In genomic region chr2:1664698-1665097, GRCh38 we compare ENCODE assay signal across 16 cellular contexts.
DNase-seq lines count a peak whose midpoint lies in the region; ATAC-seq and TF ChIP-seq lines count a peak whose summit lies in the region.
"Had no signal": no experiment of that assay in that cellular context is flagged by ENCODE, and none has a peak within 500 bp of the region (broad histone marks: within the 10 kb centered on the region; RNA-seq: fewer than 3 reads in every experiment).

No MANE protein-coding gene starts in this region.

- no CpG with 5 or more reads among the region's 18 CpGs for WGBS in H9 (ENCODE audit: extremely low coverage, insufficient read length, low lambda C conversion rate)
- WGBS in neuronal stem cell (ENCODE audit: extremely low coverage in 2 of 2, insufficient read length in 2 of 2, insufficient replicate concordance in 1 of 2), 2 donors, result no CpG with 5 or more reads among the region's 18 CpGs

- TF ChIP-seq CTCF in H9 (conservative IDR thresholded peaks at IDR 0.05) (no peak), chondrocyte (IDR thresholded peaks at IDR 0.05) (no peak)

- H3K79me1 ChIP-seq in H9 (ENCODE audit: insufficient read depth, low read depth, low read length, poor library complexity, severe bottlenecking), result no peaks in the 10 kb centered on the region
- H3K79me1 ChIP-seq in neuronal stem cell (ENCODE audit: low read depth, low read length), result no peaks in the 10 kb centered on the region

- no peak overlapping the region for H3K23ac ChIP-seq in H9 (ENCODE audit: insufficient read length, low read depth, low read length)
- no peak overlapping the region for H3K23ac ChIP-seq in neuronal stem cell (ENCODE audit: low read depth, low read length, poor library complexity)

- H3K4me2 ChIP-seq in H9 (ENCODE audit: insufficient read depth, insufficient read length, low read length) (no peak overlapping the region), neuronal stem cell (ENCODE audit: insufficient read depth, low read length, poor library complexity, severe bottlenecking) (no peak overlapping the region)

- H4K91ac ChIP-seq in H9 (ENCODE audit: insufficient read length, low read depth, low read length) (no peak overlapping the region), neuronal stem cell (ENCODE audit: low read depth, low read length, poor library complexity) (no peak overlapping the region)

- H3K4me1 ChIP-seq in H9 (ENCODE audit: insufficient read depth, low read length), result no peaks in the 10 kb centered on the region
- H3K4me1 ChIP-seq in neuronal stem cell (ENCODE audit: control insufficient read depth in 2 of 2, insufficient read depth in 1 of 2, low read depth in 1 of 2, low read length in 2 of 2), result peaks cover 0 to 2% of the 10 kb centered on the region in 2 donors

- H3K36me3 Mint-ChIP-seq in H9 (ENCODE audit: insufficient read depth in 1 of 3, low read depth in 3 of 3) (peaks cover 26 to 82% (median 60%) of the 10 kb centered on the region in 3 experiments; a peak in 6 of 7 replicates), chondrocyte (ENCODE audit: low read depth) (peaks cover 55% of the 10 kb centered on the region)

- H2BK5ac ChIP-seq in H9 (ENCODE audit: insufficient read length, low read length) (no peak overlapping the region), neuronal stem cell (ENCODE audit: low read length) (no peak overlapping the region)

- no peaks in the 10 kb centered on the region for H3K9me3 ChIP-seq in H9 (ENCODE audit: control insufficient read depth, low read depth, low read length)
- H3K9me3 ChIP-seq in neuronal stem cell (replicated peaks in 1 of 2; ENCODE audit: control insufficient read depth in 2 of 2, insufficient read depth in 1 of 2, low read depth in 1 of 2, low read length in 2 of 2), result no peaks in the 10 kb centered on the region

- H3K27ac ChIP-seq in H9 (ENCODE audit: insufficient read length, low read depth, low read length) (no peak overlapping the region), neuronal stem cell (replicated peaks; ENCODE audit: low read length) (no peak overlapping the region)
- H3K27ac ChIP-seq: C4-2B had no signal

- H2BK120ac ChIP-seq in H9 (ENCODE audit: low read depth, low read length, poor library complexity, severe bottlenecking), result no peak overlapping the region
- H2BK120ac ChIP-seq in neuronal stem cell (ENCODE audit: low read depth, low read length), result no peak overlapping the region

- H3K4me3 Mint-ChIP-seq in H9 (no peak overlapping the region), chondrocyte (ENCODE audit: unreplicated experiment) (no peak overlapping the region)
- H3K4me3 Mint-ChIP-seq: HFFc6 had no signal

- no peak overlapping the region for H3K18ac ChIP-seq in H9 (ENCODE audit: insufficient read length, low read depth, low read length)
- H3K18ac ChIP-seq in neuronal stem cell (ENCODE audit: low read length), result no peak overlapping the region

- H3K14ac ChIP-seq in H9 (ENCODE audit: insufficient read depth, low read length) (no peak overlapping the region), neuronal stem cell (ENCODE audit: low read length) (no peak overlapping the region)

- H3K4me1 Mint-ChIP-seq in H9 (peaks cover 4 to 5% of the 10 kb centered on the region in 2 experiments; a peak in 3 of 4 replicates), chondrocyte (ENCODE audit: low read depth) (no peaks in the 10 kb centered on the region)

- H3K36me3 ChIP-seq in neuronal stem cell (replicated peaks in 1 of 2; ENCODE audit: control insufficient read depth in 2 of 2, insufficient read depth in 2 of 2, low read length in 2 of 2), result peaks cover 0 to 45% of the 10 kb centered on the region in 2 donors

- H3K4me3 ChIP-seq in neuronal stem cell (ENCODE audit: low read length in 2 of 2), result no peak overlapping the region

- H4K5ac ChIP-seq in H9 (ENCODE audit: insufficient read length, low read depth, low read length), result no peak overlapping the region

- no peak overlapping the region for H2BK20ac ChIP-seq in H9 (ENCODE audit: low read depth, low read length, poor library complexity, severe bottlenecking)

- H3K9me3 Mint-ChIP-seq in H9 (no peaks in the 10 kb centered on the region), chondrocyte (ENCODE audit: low read depth) (no peaks in the 10 kb centered on the region)
- H3K9me3 Mint-ChIP-seq: HFFc6 had no signal

- H2AFZ ChIP-seq in H9 (ENCODE audit: low read length) (no peak overlapping the region), neuronal stem cell (ENCODE audit: low read length) (no peak overlapping the region)

- no peaks in the 10 kb centered on the region for H3K79me2 ChIP-seq in H9 (ENCODE audit: insufficient read depth, low read length)

- H2BK12ac ChIP-seq in H9 (ENCODE audit: insufficient read length, low read depth, low read length) (no peak overlapping the region), neuronal stem cell (ENCODE audit: low read length) (no peak overlapping the region)

- no peak overlapping the region for H4K8ac ChIP-seq in H9 (replicated peaks; ENCODE audit: insufficient read length, low read depth, low read length)
- no peak overlapping the region for H4K8ac ChIP-seq in neuronal stem cell (ENCODE audit: low read depth, low read length)

- DNase-seq in H9 (peak; percentile 17), chondrocyte (ENCODE audit: low spot score) (peak; percentile 89), islet precursor cell (peak; percentile 23), sciatic nerve (ENCODE audit: low spot score) (peak; percentile 53), NCI-H1930 (lab: John Stamatoyannopoulos, UW) (no peak), 8988T (no peak), neuronal stem cell (ENCODE audit: low spot score) (no peak), NCI-H2171 treated with DMSO at 0.1 percent for 48 hours (lab: John Stamatoyannopoulos, UW) (no peak)
- DNase-seq: GF-D8, HFFc6, KG1, NCI-H1417 treated with DMSO at 0.1 percent for 48 hours, NCI-H2029 treated with DMSO at 0.1 percent for 48 hours, NCI-H510A, NCI-H774 had no signal

- no peak overlapping the region for H2AK5ac ChIP-seq in H9 (ENCODE audit: insufficient read length, low read length)
- no peak overlapping the region for H2AK5ac ChIP-seq in neuronal stem cell (ENCODE audit: low read depth, low read length)

- no peak overlapping the region for H2BK15ac ChIP-seq in H9 (ENCODE audit: low read depth, low read length)
- no peak overlapping the region for H2BK15ac ChIP-seq in neuronal stem cell (ENCODE audit: low read length)

- intact Hi-C loops in sciatic nerve (cut with DNase I), result no loop called here

- H3K9ac ChIP-seq in H9 (ENCODE audit: extremely low read depth, insufficient read length, low read length) (no peak overlapping the region), neuronal stem cell (ENCODE audit: low read depth, low read length, poor library complexity) (no peak overlapping the region)

- no peaks in the 10 kb centered on the region for H4K20me1 ChIP-seq in H9 (ENCODE audit: control insufficient read depth, insufficient read depth, insufficient read length)

- H3K27ac Mint-ChIP-seq in H9 (peak overlapping the region in 1 of 3 experiments; percentile 62; a peak in 2 of 7 replicates), chondrocyte (ENCODE audit: unreplicated experiment) (no peak overlapping the region)
- H3K27ac Mint-ChIP-seq: HFFc6 had no signal

- ATAC-seq in sciatic nerve, result peak; percentile 18

- H3K27me3 Mint-ChIP-seq in H9 (ENCODE audit: low read depth) (no peaks in the 10 kb centered on the region; the same call in 1 of the 2 replicates), chondrocyte (ENCODE audit: low read depth) (no peaks in the 10 kb centered on the region)

- no peak overlapping the region for H3K4ac ChIP-seq in H9 (ENCODE audit: low read depth, low read length)
- no peak overlapping the region for H3K4ac ChIP-seq in neuronal stem cell (ENCODE audit: low read length)

- H3K23me2 ChIP-seq in H9 (ENCODE audit: insufficient read length, low read depth, low read length, poor library complexity, severe bottlenecking), result no peaks in the 10 kb centered on the region

- H3K56ac ChIP-seq in H9 (ENCODE audit: insufficient read length, low read depth, low read length), result no peak overlapping the region

- H3T11ph ChIP-seq in H9 (ENCODE audit: low read length), result no peak overlapping the region

- H3K27me3 ChIP-seq in H9 (ENCODE audit: insufficient read depth, low read length) (no peaks in the 10 kb centered on the region), neuronal stem cell (ENCODE audit: control insufficient read depth in 3 of 3, insufficient read depth in 3 of 3, low read depth in 1 of 3, low read length in 3 of 3) (no peaks in the 10 kb centered on the region)

Comparison
In these comparisons a context has a peak if more than half of its experiments do, and no peak if none do; other contexts are left out.
1. DNase-seq: peak in H9 (single experiment), chondrocyte (single experiment), islet precursor cell (single experiment) and sciatic nerve (single experiment); none in NCI-H1930 (0 of 2), 8988T (single experiment), neuronal stem cell (single experiment) and NCI-H2171 treated with DMSO at 0.1 percent for 48 hours (single experiment).